In genomic region chr6:31079656-31080261, GRCh38 we compare ENCODE assay signal across 10 cellular contexts. TPM values are rescaled to one million over a fixed set of nuclear protein-coding genes. Genes with fewer than 3 reads are reported as not detected.
A peak's percentile ranks its signal among the peaks of the same experiment; 100 is the strongest.
DNase-seq lines count a peak whose midpoint lies in the region; ATAC-seq, FAIRE-seq and TF ChIP-seq lines count a peak whose summit lies in the region.
"Had no signal": no experiment of that assay in that cellular context is flagged by ENCODE, and none has a peak within 500 bp of the region (broad histone marks: within the 10 kb centered on the region; RNA-seq: fewer than 3 reads in every experiment).

No MANE protein-coding gene starts in this region.

- 0 out of 2 replicates have a peak overlapping the region, but pooled peaks have one; percentile 21 for H3K4me2 ChIP-seq in HepG2 (ENCODE audit: low read depth, low read length)

- TF ChIP-seq CTCF in chondrocyte (IDR thresholded peaks at IDR 0.05) (peak; percentile 89), HepG2 (CRISPR knock-in tag; IDR thresholded peaks at IDR 0.05) (peak; percentile 81)

- peaks cover 6% of the 10 kb centered on the region; the same call in 1 of the 2 replicates for H3K4me1 ChIP-seq in HepG2 (ENCODE audit: insufficient read depth, low read length)

- intact Hi-C loops in HepG2 (cut with micrococcal nuclease; ENCODE audit: unreplicated experiment): loop anchor here (2.0 kb wide), 1 partner anchor 165 kb away; the partner anchor contains the start of gene VARS2

- no peaks in the 10 kb centered on the region for H3K36me3 Mint-ChIP-seq in chondrocyte (ENCODE audit: low read depth)

- POLR2A ChIA-PET in HepG2 (lab: Yijun Ruan, JAX): interaction anchor here (0.5 to 1.6 kb wide), 3 partner anchors 166 to 255 kb away, joined by 3 to 5 read pairs (median 4); partner anchors contain the start of gene VARS2

- H3K9me3 Mint-ChIP-seq in chondrocyte (ENCODE audit: low read depth): no peaks in the 10 kb centered on the region

- H3K36me3 ChIP-seq in HepG2 (replicated peaks in 1 of 2; ENCODE audit: control insufficient read depth in 1 of 2, insufficient read depth in 2 of 2, low read length in 2 of 2): no peaks in the 10 kb centered on the region
- H3K36me3 ChIP-seq: neutrophil had no signal

- H3K27me3 ChIP-seq in HepG2 (ENCODE audit: control insufficient read depth in 1 of 2, insufficient read depth in 2 of 2, low read length in 2 of 2): peaks cover 1 to 7% of the 10 kb centered on the region in 2 experiments; a peak in 3 of 5 replicates

- peak; percentile 69 for DNase-seq in activated gamma-delta T cell treated with Interleukin-2 at 50 U/mL for 16 hours
- no peak for DNase-seq in activated gamma-delta T cell (lab: John Stamatoyannopoulos, UW)
- DNase-seq in NCI-H446 treated with DMSO at 0.1 percent for 48 hours (lab: John Stamatoyannopoulos, UW): peak; percentile 7
- DNase-seq in activated CD4-positive, alpha-beta T cell treated with anti-CD3 and anti-CD28 coated beads for 4 hours: peak; percentile 61 to 76
- no peak for DNase-seq in chondrocyte (ENCODE audit: low spot score)
- DNase-seq in HepG2 (ENCODE audit: low spot score): peak; percentile 64
- peak; percentile 57 to 61 for DNase-seq in stimulated activated CD4-positive, alpha-beta T cell treated with anti-CD3 and anti-CD28 coated beads, Interleukin-4, amount 100 ng/mL, for 4 hours

- H3K27ac ChIP-seq in HepG2 (ENCODE audit: extremely low read length, insufficient read depth, low read length): no peak overlapping the region
- H3K27ac ChIP-seq: neutrophil had no signal

- CTCF ChIA-PET in HepG2 (lab: Yijun Ruan, JAX; ENCODE audit: low intra/inter-chr PET ratio, low total read pairs): interaction anchor here (1.2 to 1.4 kb wide), 2 partner anchors 8 to 165 kb away, joined by 3 to 9 read pairs; partner anchors contain the start of gene VARS2

- peak; percentile 64 for FAIRE-seq in HepG2 (lab: Jason Lieb, UNC)
- FAIRE-seq: G401.6 had no signal

- no peak for TF ChIP-seq POLR2A in HepG2 (IDR thresholded peaks at IDR 0.05; ENCODE audit: insufficient read depth in 1 of 2, low read depth in 2 of 2, low read length in 2 of 2)

- in situ Hi-C loops in HepG2 (cut with HindIII; ENCODE audit: extremely low pct_ligation_motif_present, low pct_unique_long_range_greater_than_20kb): loop anchor here (5.0 to 25.0 kb wide), 3 partner anchors 162 to 617 kb away; partner anchors contain the start of genes NRM and PPP1R18

- H3K4me3 Mint-ChIP-seq in chondrocyte (ENCODE audit: unreplicated experiment): peak overlapping the region; percentile 19

- H3K9ac ChIP-seq in HepG2 (ENCODE audit: insufficient read depth, low read depth, low read length): no peak overlapping the region

- no peaks in the 10 kb centered on the region for H3K9me3 ChIP-seq in HepG2 (ENCODE audit: low read length)
- H3K9me3 ChIP-seq: neutrophil had no signal

- no peak overlapping the region for H2AFZ ChIP-seq in HepG2 (ENCODE audit: low read length)

- no TSS peak for BruUV-seq in HepG2 (replicated peaks; lab: Mats Ljungman, UMichigan)

- no peak for TF ChIP-seq EP300 in HepG2 (IDR thresholded peaks at IDR 0.05; ENCODE audit: low read depth in 2 of 2, low read length in 2 of 2)
- TF ChIP-seq EP300 in HepG2 (CRISPR knock-in tag; IDR thresholded peaks at IDR 0.05; ENCODE audit: borderline replicate concordance): no peak

- no peaks in the 10 kb centered on the region for H3K79me2 ChIP-seq in HepG2 (ENCODE audit: insufficient read depth, low read length)

- H4K20me1 ChIP-seq in HepG2 (ENCODE audit: insufficient read depth, low read length): no peaks in the 10 kb centered on the region

- TF ChIP-seq RAD21 in HepG2 (CRISPR knock-in tag; IDR thresholded peaks at IDR 0.05): peak; percentile 48; the same call in 1 of the 2 replicates

- no peak overlapping the region for H3K27ac Mint-ChIP-seq in chondrocyte (ENCODE audit: unreplicated experiment)

- H3K4me3 ChIP-seq in HepG2 (replicated peaks in 1 of 3; ENCODE audit: insufficient read depth in 1 of 3, low read depth in 2 of 3, low read length in 3 of 3): no peak overlapping the region

- ATAC-seq in HepG2 (peak; percentile 88), HG03439 (IDR thresholded peaks at IDR 0.05; ENCODE audit: unreplicated experiment) (no peak)

- peaks cover 27% of the 10 kb centered on the region for H3K4me1 Mint-ChIP-seq in chondrocyte (ENCODE audit: low read depth)

- H3K27me3 Mint-ChIP-seq in chondrocyte (ENCODE audit: low read depth): no peaks in the 10 kb centered on the region

- WGBS in HepG2 (ENCODE audit: low lambda C conversion rate): 16% methylated on average over 19 of the region's 22 CpGs

RNA-seq across cellular contexts. Expression of gene C6orf15, which starts 32.6 kb away (rescaled TPM):
- 0.37 TPM in 1 of 3 replicates, not detected in the others for total RNA-seq in chondrocyte
- total RNA-seq in HepG2 (2016; rRNA removed; fragmentation: Illumina TruSeq; extraction: Trizol): not detected in 2 replicates
- not detected in 2 replicates for total RNA-seq in HepG2 (2016; cell fraction: cytosol; rRNA removed; fragmentation: Illumina TruSeq; extraction: Trizol; ENCODE audit: low read depth)
- total RNA-seq in HepG2 (2016; cell fraction: insoluble cytoplasmic fraction; rRNA removed; fragmentation: Illumina TruSeq; extraction: Trizol): not detected in 2 replicates
- total RNA-seq in HepG2 (2016; cell fraction: membrane; rRNA removed; fragmentation: Illumina TruSeq; extraction: Trizol): not detected in 2 replicates
- not detected in 2 replicates for total RNA-seq in HepG2 (2016; cell fraction: nucleus; rRNA removed; fragmentation: Illumina TruSeq; extraction: Trizol)
- polyA plus RNA-seq in HepG2 (2011; rRNA removed): not detected in 2 replicates
- polyA plus RNA-seq in HepG2 (2011; cell fraction: cytosol; rRNA removed): not detected in 2 replicates
- not detected in 2 replicates for polyA plus RNA-seq in HepG2 (2011; cell fraction: nucleus; rRNA removed)
- not detected in 2 replicates for polyA plus RNA-seq in HepG2 (2012)
- not detected in 2 replicates for polyA plus RNA-seq in HepG2 (2016; cell fraction: cytosol; fragmentation: Illumina TruSeq; extraction: Trizol; ENCODE audit: low read depth)
- not detected in 2 replicates for polyA plus RNA-seq in HepG2 (2016; cell fraction: insoluble cytoplasmic fraction; fragmentation: Illumina TruSeq; extraction: Trizol; ENCODE audit: low read depth)
- polyA plus RNA-seq in HepG2 (2016; cell fraction: membrane; fragmentation: Illumina TruSeq; extraction: Trizol; ENCODE audit: low read depth): not detected in 2 replicates
- not detected in 2 replicates for polyA plus RNA-seq in HepG2 (2016; cell fraction: nucleus; fragmentation: Illumina TruSeq; extraction: Trizol; ENCODE audit: insufficient read depth, low read depth)
- not detected in 2 replicates for polyA minus RNA-seq in HepG2 (2011; rRNA and poly(A)+ RNA removed; ENCODE audit: low replicate concordance)
- polyA minus RNA-seq in HepG2 (2011; cell fraction: cytosol; rRNA and poly(A)+ RNA removed): not detected in 2 replicates
- not detected in 2 replicates for polyA minus RNA-seq in HepG2 (2011; cell fraction: nucleus; rRNA and poly(A)+ RNA removed)

RNA-seq across cellular contexts. Expression of gene PSORS1C1, which starts 34.8 kb away (rescaled TPM):
- total RNA-seq in chondrocyte: 4.2 to 6.0 TPM (median 5.5 TPM) in 3 replicates
- total RNA-seq in HepG2 (2016; rRNA removed; fragmentation: Illumina TruSeq; extraction: Trizol): 0.02 TPM in 1 of 2 replicates, not detected in the other
- total RNA-seq in HepG2 (2016; cell fraction: cytosol; rRNA removed; fragmentation: Illumina TruSeq; extraction: Trizol; ENCODE audit: low read depth): not detected in 2 replicates
- total RNA-seq in HepG2 (2016; cell fraction: insoluble cytoplasmic fraction; rRNA removed; fragmentation: Illumina TruSeq; extraction: Trizol): not detected in 2 replicates
- not detected in 2 replicates for total RNA-seq in HepG2 (2016; cell fraction: membrane; rRNA removed; fragmentation: Illumina TruSeq; extraction: Trizol)
- not detected in 2 replicates for total RNA-seq in HepG2 (2016; cell fraction: nucleus; rRNA removed; fragmentation: Illumina TruSeq; extraction: Trizol)
- 0.01 and 0.24 TPM in 2 replicates for polyA plus RNA-seq in HepG2 (2011; rRNA removed)
- polyA plus RNA-seq in HepG2 (2011; cell fraction: cytosol; rRNA removed): not detected in 2 replicates
- polyA plus RNA-seq in HepG2 (2011; cell fraction: nucleus; rRNA removed): 0.12 and 0.23 TPM in 2 replicates
- polyA plus RNA-seq in HepG2 (2012): not detected in 2 replicates
- polyA plus RNA-seq in HepG2 (2016; cell fraction: cytosol; fragmentation: Illumina TruSeq; extraction: Trizol; ENCODE audit: low read depth): not detected in 2 replicates
- not detected in 2 replicates for polyA plus RNA-seq in HepG2 (2016; cell fraction: insoluble cytoplasmic fraction; fragmentation: Illumina TruSeq; extraction: Trizol; ENCODE audit: low read depth)
- polyA plus RNA-seq in HepG2 (2016; cell fraction: membrane; fragmentation: Illumina TruSeq; extraction: Trizol; ENCODE audit: low read depth): not detected in 2 replicates
- polyA plus RNA-seq in HepG2 (2016; cell fraction: nucleus; fragmentation: Illumina TruSeq; extraction: Trizol; ENCODE audit: insufficient read depth, low read depth): not detected in 2 replicates
- 13.6 TPM in 1 of 2 replicates, not detected in the other for polyA minus RNA-seq in HepG2 (2011; rRNA and poly(A)+ RNA removed; ENCODE audit: low replicate concordance)
- not detected in 2 replicates for polyA minus RNA-seq in HepG2 (2011; cell fraction: cytosol; rRNA and poly(A)+ RNA removed)
- 0.13 and 0.25 TPM in 2 replicates for polyA minus RNA-seq in HepG2 (2011; cell fraction: nucleus; rRNA and poly(A)+ RNA removed)

RNA-seq across cellular contexts. Expression of gene CDSN, which starts 40.5 kb away (rescaled TPM):
- 0.12 TPM in 1 of 3 replicates, not detected in the others for total RNA-seq in chondrocyte
- not detected in 2 replicates for total RNA-seq in HepG2 (2016; rRNA removed; fragmentation: Illumina TruSeq; extraction: Trizol)
- total RNA-seq in HepG2 (2016; cell fraction: cytosol; rRNA removed; fragmentation: Illumina TruSeq; extraction: Trizol; ENCODE audit: low read depth): not detected in 2 replicates
- total RNA-seq in HepG2 (2016; cell fraction: insoluble cytoplasmic fraction; rRNA removed; fragmentation: Illumina TruSeq; extraction: Trizol): not detected in 2 replicates
- total RNA-seq in HepG2 (2016; cell fraction: membrane; rRNA removed; fragmentation: Illumina TruSeq; extraction: Trizol): not detected in 2 replicates
- total RNA-seq in HepG2 (2016; cell fraction: nucleus; rRNA removed; fragmentation: Illumina TruSeq; extraction: Trizol): not detected in 2 replicates
- not detected in 2 replicates for polyA plus RNA-seq in HepG2 (2011; rRNA removed)
- polyA plus RNA-seq in HepG2 (2011; cell fraction: cytosol; rRNA removed): not detected in 2 replicates
- not detected in 2 replicates for polyA plus RNA-seq in HepG2 (2011; cell fraction: nucleus; rRNA removed)
- not detected in 2 replicates for polyA plus RNA-seq in HepG2 (2012)
- polyA plus RNA-seq in HepG2 (2016; cell fraction: cytosol; fragmentation: Illumina TruSeq; extraction: Trizol; ENCODE audit: low read depth): not detected in 2 replicates
- not detected in 2 replicates for polyA plus RNA-seq in HepG2 (2016; cell fraction: insoluble cytoplasmic fraction; fragmentation: Illumina TruSeq; extraction: Trizol; ENCODE audit: low read depth)
- polyA plus RNA-seq in HepG2 (2016; cell fraction: membrane; fragmentation: Illumina TruSeq; extraction: Trizol; ENCODE audit: low read depth): not detected in 2 replicates
- polyA plus RNA-seq in HepG2 (2016; cell fraction: nucleus; fragmentation: Illumina TruSeq; extraction: Trizol; ENCODE audit: insufficient read depth, low read depth): not detected in 2 replicates
- 0.07 TPM in 1 of 2 replicates, not detected in the other for polyA minus RNA-seq in HepG2 (2011; rRNA and poly(A)+ RNA removed; ENCODE audit: low replicate concordance)
- not detected in 2 replicates for polyA minus RNA-seq in HepG2 (2011; cell fraction: cytosol; rRNA and poly(A)+ RNA removed)
- polyA minus RNA-seq in HepG2 (2011; cell fraction: nucleus; rRNA and poly(A)+ RNA removed): not detected in 2 replicates

RNA-seq across cellular contexts. Expression of gene PSORS1C2, which starts 59.1 kb away (rescaled TPM):
- total RNA-seq in chondrocyte: not detected in 3 replicates
- total RNA-seq in HepG2 (2016; rRNA removed; fragmentation: Illumina TruSeq; extraction: Trizol): not detected in 2 replicates
- total RNA-seq in HepG2 (2016; cell fraction: cytosol; rRNA removed; fragmentation: Illumina TruSeq; extraction: Trizol; ENCODE audit: low read depth): not detected in 2 replicates
- total RNA-seq in HepG2 (2016; cell fraction: insoluble cytoplasmic fraction; rRNA removed; fragmentation: Illumina TruSeq; extraction: Trizol): not detected in 2 replicates
- total RNA-seq in HepG2 (2016; cell fraction: membrane; rRNA removed; fragmentation: Illumina TruSeq; extraction: Trizol): not detected in 2 replicates
- not detected in 2 replicates for total RNA-seq in HepG2 (2016; cell fraction: nucleus; rRNA removed; fragmentation: Illumina TruSeq; extraction: Trizol)
- not detected in 2 replicates for polyA plus RNA-seq in HepG2 (2011; rRNA removed)
- not detected in 2 replicates for polyA plus RNA-seq in HepG2 (2011; cell fraction: cytosol; rRNA removed)
- not detected in 2 replicates for polyA plus RNA-seq in HepG2 (2011; cell fraction: nucleus; rRNA removed)
- not detected in 2 replicates for polyA plus RNA-seq in HepG2 (2012)
- polyA plus RNA-seq in HepG2 (2016; cell fraction: cytosol; fragmentation: Illumina TruSeq; extraction: Trizol; ENCODE audit: low read depth): not detected in 2 replicates
- not detected in 2 replicates for polyA plus RNA-seq in HepG2 (2016; cell fraction: insoluble cytoplasmic fraction; fragmentation: Illumina TruSeq; extraction: Trizol; ENCODE audit: low read depth)
- polyA plus RNA-seq in HepG2 (2016; cell fraction: membrane; fragmentation: Illumina TruSeq; extraction: Trizol; ENCODE audit: low read depth): not detected in 2 replicates
- polyA plus RNA-seq in HepG2 (2016; cell fraction: nucleus; fragmentation: Illumina TruSeq; extraction: Trizol; ENCODE audit: insufficient read depth, low read depth): not detected in 2 replicates
- not detected in 2 replicates for polyA minus RNA-seq in HepG2 (2011; rRNA and poly(A)+ RNA removed; ENCODE audit: low replicate concordance)
- polyA minus RNA-seq in HepG2 (2011; cell fraction: cytosol; rRNA and poly(A)+ RNA removed): not detected in 2 replicates
- polyA minus RNA-seq in HepG2 (2011; cell fraction: nucleus; rRNA and poly(A)+ RNA removed): not detected in 2 replicates

Comparison
In these comparisons a context has a peak if more than half of its experiments do, and no peak if none do; other contexts are left out.
1. DNase-seq: peak in activated gamma-delta T cell treated with Interleukin-2 at 50 U/mL for 16 hours (single experiment), NCI-H446 treated with DMSO at 0.1 percent for 48 hours (single experiment), activated CD4-positive, alpha-beta T cell treated with anti-CD3 and anti-CD28 coated beads for 4 hours (2 of 2), HepG2 (single experiment) and stimulated activated CD4-positive, alpha-beta T cell treated with anti-CD3 and anti-CD28 coated beads, Interleukin-4, amount 100 ng/mL, for 4 hours (2 of 2); none in activated gamma-delta T cell (single experiment) and chondrocyte (single experiment).